9 cellular contexts compared by ENCODE assay signal in genomic region chr2:48249093-48249492, GRCh38.
DNase-seq lines count a peak whose midpoint lies in the region; TF ChIP-seq lines count a peak whose summit lies in the region.
"Had no signal": no experiment of that assay in that cellular context is flagged by ENCODE, and none has a peak within 500 bp of the region (broad histone marks: within the 10 kb centered on the region; RNA-seq: fewer than 3 reads in every experiment).

No MANE protein-coding gene starts in this region.

- H3K4me3 ChIP-seq in AG10803 (ENCODE audit: low read length): no peak overlapping the region

- no peak for TF ChIP-seq CTCF in AG10803 (conservative IDR thresholded peaks at IDR 0.05; ENCODE audit: low read length)

- DNase-seq in AG10803 (ENCODE audit: low read depth) (peak; percentile 69), NCI-H2227 (lab: John Stamatoyannopoulos, UW; ENCODE audit: unreplicated experiment) (peak; percentile 49), dermis blood vessel endothelial cell (peak; percentile 3), myocyte (ENCODE audit: low read depth) (peak; percentile 81), NCI-H345 treated with DMSO at 0.1 percent for 48 hours (lab: John Stamatoyannopoulos, UW; ENCODE audit: unreplicated experiment) (no peak), COR-L47 (lab: John Stamatoyannopoulos, UW) (no peak), KG1 (lab: John Stamatoyannopoulos, UW) (no peak), COLO668 (lab: John Stamatoyannopoulos, UW; ENCODE audit: unreplicated experiment) (no peak)
- DNase-seq: CD4-positive, alpha-beta T cell had no signal

Comparison
In these comparisons a context has a peak if more than half of its experiments do, and no peak if none do; other contexts are left out.
1. DNase-seq: peak in AG10803 (single experiment), NCI-H2227 (single experiment), dermis blood vessel endothelial cell (single experiment) and myocyte (single experiment); none in NCI-H345 treated with DMSO at 0.1 percent for 48 hours (single experiment), COR-L47 (single experiment), KG1 (single experiment) and COLO668 (single experiment).